Comparison of ENCODE assay signal across 19 cellular contexts in the genomic region with DNA sequence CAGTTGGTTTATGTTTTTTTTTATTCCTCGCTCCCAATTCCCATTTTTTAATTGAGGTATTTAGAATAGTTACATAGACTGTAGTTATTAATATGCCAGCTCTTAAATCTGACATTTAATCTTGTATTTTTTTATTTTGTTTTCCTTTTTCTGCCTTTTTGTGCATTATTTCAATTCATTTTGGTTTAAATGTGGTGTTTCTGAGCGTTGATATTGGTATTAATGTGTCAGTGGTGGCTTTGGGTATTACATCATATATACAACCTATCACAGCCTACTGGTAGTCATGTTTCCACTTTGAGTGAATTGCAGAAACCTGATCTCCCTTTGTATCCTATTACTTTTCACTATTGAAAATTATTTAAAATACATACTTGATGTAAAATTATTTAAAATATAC.
DNase-seq lines count a peak whose midpoint lies in the region; ATAC-seq, FAIRE-seq and TF ChIP-seq lines count a peak whose summit lies in the region.
"Had no signal": no experiment of that assay in that cellular context is flagged by ENCODE, and none has a peak within 500 bp of the region (broad histone marks: within the 10 kb centered on the region; RNA-seq: fewer than 3 reads in every experiment).

No MANE protein-coding gene starts in this region.

- H3K27ac ChIP-seq in foreskin keratinocyte, result no peak overlapping the region
- no peak overlapping the region for H3K27ac ChIP-seq in colonic mucosa
- no peak overlapping the region for H3K27ac ChIP-seq in aorta (ENCODE audit: low read depth in 1 of 2, low read length in 2 of 2)
- H3K27ac ChIP-seq: epithelial cell of prostate, left ventricle myocardium inferior, uterus had no signal

- no peaks in the 10 kb centered on the region for H3K36me3 ChIP-seq in colonic mucosa
- no peaks in the 10 kb centered on the region for H3K36me3 ChIP-seq in aorta (ENCODE audit: control insufficient read depth in 1 of 2, insufficient read depth in 2 of 2, low read length in 1 of 2)
- H3K36me3 ChIP-seq: HAP-1, left ventricle myocardium inferior, uterus had no signal

- H3K4me1 ChIP-seq in foreskin keratinocyte (no peaks in the 10 kb centered on the region), colonic mucosa (no peaks in the 10 kb centered on the region), aorta (ENCODE audit: control insufficient read depth in 1 of 2, insufficient read depth in 2 of 2, low read length in 2 of 2) (no peaks in the 10 kb centered on the region)
- H3K4me1 ChIP-seq: HAP-1, left ventricle myocardium inferior, uterus had no signal

- TF ChIP-seq CTCF in foreskin keratinocyte (conservative IDR thresholded peaks at IDR 0.05) (no peak), colonic mucosa (IDR thresholded peaks at IDR 0.05) (no peak)

- peak; percentile 36 for DNase-seq in DMS53 (lab: John Stamatoyannopoulos, UW)
- DNase-seq in RCC 7860 (ENCODE audit: low spot score), result no peak
- DNase-seq in foreskin keratinocyte, result no peak
- DNase-seq in colonic mucosa, result no peak
- DNase-seq in left colon, result no peak
- DNase-seq in NCI-H187 treated with DMSO at 0.1 percent for 48 hours (lab: John Stamatoyannopoulos, UW), result no peak
- DNase-seq in aorta, result no peak
- DNase-seq: activated naive CD8-positive, alpha-beta T cell treated with anti-CD3 and anti-CD28 coated beads for 36 hours; left ventricle myocardium inferior; naive thymus-derived CD8-positive, alpha-beta T cell; NCI-H1417; NCI-H524 treated with DMSO at 0.1 percent for 48 hours; stimulated activated naive CD4-positive, alpha-beta T cell; uterus had no signal

- peak; percentile 74 for ATAC-seq in HG02938 (IDR thresholded peaks at IDR 0.05; ENCODE audit: unreplicated experiment)
- ATAC-seq in foreskin keratinocyte, result peak; percentile 76
- no peak for ATAC-seq in left colon
- no peak for ATAC-seq in aorta (ENCODE audit: low FRiP score)
- ATAC-seq: naive thymus-derived CD8-positive, alpha-beta T cell; sciatic nerve had no signal

- no peaks in the 10 kb centered on the region for H3K27me3 ChIP-seq in foreskin keratinocyte
- H3K27me3 ChIP-seq in colonic mucosa, result no peaks in the 10 kb centered on the region
- H3K27me3 ChIP-seq in aorta (ENCODE audit: control insufficient read depth in 1 of 2, insufficient read depth in 2 of 2, low read length in 1 of 2), result no peaks in the 10 kb centered on the region
- H3K27me3 ChIP-seq: uterus had no signal

- H3K9me3 ChIP-seq in colonic mucosa (no peaks in the 10 kb centered on the region), aorta (ENCODE audit: control insufficient read depth, low read length) (no peaks in the 10 kb centered on the region)
- H3K9me3 ChIP-seq: HAP-1, left ventricle myocardium inferior, uterus had no signal

- intact Hi-C loops in colonic mucosa (cut with DNase I) (no loop called here), left colon (cut with DNase I, micrococcal nuclease) (no loop called here), aorta (cut with DNase I) (no loop called here)

- no peak overlapping the region for H3K9ac ChIP-seq in colonic mucosa (ENCODE audit: low read depth in 2 of 2, low read length in 2 of 2)

- no peak overlapping the region for H3K4me3 ChIP-seq in colonic mucosa
- no peak overlapping the region for H3K4me3 ChIP-seq in aorta (ENCODE audit: low read length in 2 of 2)
- H3K4me3 ChIP-seq: HAP-1, left ventricle myocardium inferior, uterus had no signal

- FAIRE-seq in RCC 7860 (lab: Jason Lieb, UNC), result peak; percentile 2
- FAIRE-seq: GM12892 had no signal

- 84 to 92% methylated on average over 2 of the region's 2 CpGs for WGBS in aorta, 2 donors

Comparison
In these comparisons a context has a peak if more than half of its experiments do, and no peak if none do; other contexts are left out.
1. ATAC-seq: peak in HG02938 (single experiment) and foreskin keratinocyte (single experiment); none in left colon (single experiment) and aorta (single experiment).